ENCODE assay signal across 11 cellular contexts in the genomic region with DNA sequence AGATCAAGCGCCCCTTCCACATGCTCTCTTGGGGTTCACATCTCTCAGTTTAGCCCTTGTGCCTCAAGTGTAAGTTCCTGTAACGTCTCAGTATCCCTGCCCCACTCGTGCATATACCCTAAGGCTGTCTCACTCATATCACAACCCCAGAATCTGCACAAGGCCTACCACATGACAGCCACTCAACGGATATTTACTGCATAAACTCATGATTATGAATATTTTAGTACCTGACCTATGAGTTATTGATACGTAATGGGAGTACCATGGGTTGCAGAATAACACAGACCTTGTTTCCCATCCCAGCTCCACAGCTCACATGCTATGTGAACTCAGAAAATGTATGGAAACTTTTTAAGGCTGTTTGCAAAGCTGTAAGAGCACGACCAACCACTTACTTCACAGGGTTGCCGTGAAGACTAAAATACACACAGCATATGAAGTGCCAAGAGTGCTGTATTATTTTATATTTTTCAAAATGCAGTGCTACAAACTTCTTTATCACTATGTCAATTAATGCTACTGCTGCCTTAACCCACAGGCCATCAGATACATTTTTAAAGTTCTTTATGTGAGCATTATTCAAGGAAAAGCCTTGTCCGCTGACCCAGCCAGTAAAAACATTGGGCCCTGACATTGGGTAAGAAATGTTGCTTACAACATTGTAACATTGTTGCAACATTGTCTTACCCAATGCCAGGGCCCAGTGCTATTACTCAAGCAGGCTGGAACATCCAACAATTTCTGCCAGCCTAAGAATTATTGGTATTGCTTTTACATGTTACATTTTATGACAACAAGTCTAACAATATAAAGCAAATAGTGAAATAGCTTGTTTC.
A peak's percentile ranks its signal among the peaks of the same experiment; 100 is the strongest.
DNase-seq lines count a peak whose midpoint lies in the region; ATAC-seq and TF ChIP-seq lines count a peak whose summit lies in the region.
"Had no signal": no experiment of that assay in that cellular context is flagged by ENCODE, and none has a peak within 500 bp of the region (broad histone marks: within the 10 kb centered on the region; RNA-seq: fewer than 3 reads in every experiment).

No MANE protein-coding gene starts in this region.

- no peak overlapping the region for H3K9ac ChIP-seq in rectal smooth muscle tissue (ENCODE audit: low read length)

- TF ChIP-seq CTCF in RWPE2 (IDR thresholded peaks at IDR 0.05; ENCODE audit: poor library complexity, severe bottlenecking) (no peak), foreskin fibroblast (IDR thresholded peaks at IDR 0.05; ENCODE audit: low read depth, low read length) (no peak)

- H3K4me1 ChIP-seq in RWPE2 (ENCODE audit: insufficient read depth, poor library complexity, severe bottlenecking) (peaks cover 13% of the 10 kb centered on the region), rectal smooth muscle tissue (ENCODE audit: control insufficient read depth, insufficient read depth, low read length) (peaks cover 3% of the 10 kb centered on the region)

- H3K36me3 ChIP-seq in RWPE2 (ENCODE audit: low read depth) (no peaks in the 10 kb centered on the region), rectal smooth muscle tissue (ENCODE audit: control insufficient read depth, insufficient read depth, low read length) (no peaks in the 10 kb centered on the region)

- no peaks in the 10 kb centered on the region for H3K27me3 ChIP-seq in RWPE2 (ENCODE audit: insufficient read depth, poor library complexity, severe bottlenecking)
- H3K27me3 ChIP-seq in rectal smooth muscle tissue (ENCODE audit: control insufficient read depth, insufficient read depth, low read length), result no peaks in the 10 kb centered on the region

- H3K4me3 ChIP-seq in RWPE2 (ENCODE audit: severe bottlenecking) (no peak overlapping the region), foreskin fibroblast (ENCODE audit: low read depth in 1 of 2, low read length in 2 of 2) (no peak overlapping the region), rectal smooth muscle tissue (ENCODE audit: low read length) (no peak overlapping the region)

- DNase-seq in AML-193 (lab: John Stamatoyannopoulos, UW), result peak; percentile 90 to 91
- DNase-seq in RWPE2 (ENCODE audit: low spot score), result no peak
- peak; percentile 80 to 85 for DNase-seq in foreskin fibroblast
- no peak for DNase-seq in SHP77 (lab: John Stamatoyannopoulos, UW)
- no peak for DNase-seq in NCI-H2081 (lab: John Stamatoyannopoulos, UW)
- no peak for DNase-seq in retina
- DNase-seq: activated CD4-positive, alpha-beta T cell treated with anti-CD3 and anti-CD28 coated beads, Interleukin-2, amount 10 ng/mL, durations not matched to agents 24 days and 14 days; CD4-positive, CD25-positive, alpha-beta regulatory T cell; NCI-H187 treated with DMSO at 0.1 percent for 48 hours had no signal

- peak; percentile 73; the same call in 2 of the 3 replicates for ATAC-seq in RWPE2 (ENCODE audit: low read depth)
- no peak for ATAC-seq in GM18517 (IDR thresholded peaks at IDR 0.05; ENCODE audit: unreplicated experiment)

- H3K27ac ChIP-seq in RWPE2 (ENCODE audit: poor library complexity, severe bottlenecking) (peak overlapping the region; percentile 13), rectal smooth muscle tissue (ENCODE audit: low read depth, low read length) (peak overlapping the region; percentile 35)

- no peaks in the 10 kb centered on the region for H3K9me3 ChIP-seq in RWPE2 (ENCODE audit: severe bottlenecking)

Comparison
In these comparisons a context has a peak if more than half of its experiments do, and no peak if none do; other contexts are left out.
1. DNase-seq: peak in AML-193 (2 of 2) and foreskin fibroblast (2 of 2); none in RWPE2 (single experiment), SHP77 (0 of 2), NCI-H2081 (0 of 2) and retina (single experiment).